Comparison of ENCODE assay signal across 1 cellular context in the genomic region with DNA sequence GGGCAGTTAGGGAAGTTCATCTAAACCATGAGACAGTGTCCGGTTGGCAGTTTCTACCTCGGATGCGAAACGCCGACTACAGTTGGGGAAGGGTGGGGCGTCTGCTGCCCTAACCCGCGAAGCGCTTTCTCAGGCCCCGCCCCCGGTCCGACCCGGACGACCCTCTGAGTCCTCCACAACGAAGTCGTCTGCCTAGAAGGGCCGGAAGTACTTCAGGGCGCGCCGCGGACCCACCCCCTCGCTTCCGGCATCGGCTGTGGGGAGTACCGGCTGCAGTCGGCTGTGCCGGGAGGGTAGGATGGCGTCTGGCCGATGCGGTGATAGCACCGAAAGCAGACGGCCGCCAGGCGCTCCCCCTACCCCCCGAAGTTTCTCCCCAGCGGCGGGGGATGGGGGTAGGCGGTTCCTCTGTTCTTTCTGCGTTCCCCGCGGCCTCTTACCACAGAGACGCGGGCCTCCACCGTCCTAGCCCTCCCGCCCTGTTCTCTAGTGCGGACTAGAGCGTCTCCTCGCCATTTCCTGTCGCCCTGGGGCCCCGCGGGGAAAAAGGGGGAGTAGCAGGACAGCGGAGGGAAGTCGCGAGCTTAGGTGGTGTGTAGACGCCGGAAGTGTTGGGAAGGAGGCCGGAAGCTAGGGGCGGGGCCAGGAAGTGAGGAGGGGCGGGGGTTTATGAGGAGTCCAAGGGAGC.
A peak's percentile ranks its signal among the peaks of the same experiment; 100 is the strongest.
TF ChIP-seq lines count a peak whose summit lies in the region.

A gene (plus strand): TSS at position 241 of the 688 bp plus-strand sequence. CDS start 719 bp downstream, outside the sequence.

TF ChIP-seq in K562, 482 proteins besides CTCF, POLR2A, EP300 and RAD21 (continued from another document and continues in another):
- TF ChIP-seq, protein P1, sequence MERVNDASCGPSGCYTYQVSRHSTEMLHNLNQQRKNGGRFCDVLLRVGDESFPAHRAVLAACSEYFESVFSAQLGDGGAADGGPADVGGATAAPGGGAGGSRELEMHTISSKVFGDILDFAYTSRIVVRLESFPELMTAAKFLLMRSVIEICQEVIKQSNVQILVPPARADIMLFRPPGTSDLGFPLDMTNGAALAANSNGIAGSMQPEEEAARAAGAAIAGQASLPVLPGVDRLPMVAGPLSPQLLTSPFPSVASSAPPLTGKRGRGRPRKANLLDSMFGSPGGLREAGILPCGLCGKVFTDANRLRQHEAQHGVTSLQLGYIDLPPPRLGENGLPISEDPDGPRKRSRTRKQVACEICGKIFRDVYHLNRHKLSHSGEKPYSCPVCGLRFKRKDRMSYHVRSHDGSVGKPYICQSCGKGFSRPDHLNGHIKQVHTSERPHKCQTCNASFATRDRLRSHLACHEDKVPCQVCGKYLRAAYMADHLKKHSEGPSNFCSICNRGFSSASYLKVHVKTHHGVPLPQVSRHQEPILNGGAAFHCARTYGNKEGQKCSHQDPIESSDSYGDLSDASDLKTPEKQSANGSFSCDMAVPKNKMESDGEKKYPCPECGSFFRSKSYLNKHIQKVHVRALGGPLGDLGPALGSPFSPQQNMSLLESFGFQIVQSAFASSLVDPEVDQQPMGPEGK (CRISPR knock-in tag; IDR thresholded peaks at IDR 0.05; ENCODE audit: borderline replicate concordance) = 0 out of 2 replicates have a peak, but pooled peaks have one; percentile 37
- TF ChIP-seq ARHGAP35 (IDR thresholded peaks at IDR 0.05; ENCODE audit: partially characterized antibody) (no peak), HDAC1 (IDR thresholded peaks at IDR 0.05) (peak in 1 of 2 experiments; percentile 66; a peak in 2 of 4 replicates), DIDO1 (tag; IDR thresholded peaks at IDR 0.05; ENCODE audit: low read depth) (peak; percentile 76; the same call in 1 of the 2 replicates), ZNF584 (CRISPR knock-in tag; IDR thresholded peaks at IDR 0.05; ENCODE audit: low read depth) (no peak), ZNF695 (CRISPR knock-in tag; IDR thresholded peaks at IDR 0.05) (no peak), JUN (IDR thresholded peaks at IDR 0.05; ENCODE audit: borderline replicate concordance, low read depth, low read length) (peak; percentile 24; the same call in 1 of the 2 replicates), JUN (CRISPR knock-in tag; IDR thresholded peaks at IDR 0.05; ENCODE audit: borderline replicate concordance) (peak; percentile 61; the same call in 1 of the 2 replicates), BRF1 (IDR thresholded peaks at IDR 0.05; ENCODE audit: borderline replicate concordance, extremely low read depth, insufficient read length) (no peak), SREBF2 (CRISPR knock-in tag; IDR thresholded peaks at IDR 0.05) (no peak), CREBBP (IDR thresholded peaks at IDR 0.05; ENCODE audit: low read depth, low read length) (no peak), MYNN (IDR thresholded peaks at IDR 0.05) (no peak), MYNN (CRISPR knock-in tag; IDR thresholded peaks at IDR 0.05) (no peak), MCM2 (IDR thresholded peaks at IDR 0.05; ENCODE audit: low read depth) (no peak), CBFA2T2 (conservative IDR thresholded peaks at IDR 0.05) (no peak), RBM39 (optimal IDR thresholded peaks at IDR 0.05; ENCODE audit: low read depth, low read length) (peak; percentile 67), SMARCE1 (IDR thresholded peaks at IDR 0.05) (no peak), HNRNPUL1 (IDR thresholded peaks at IDR 0.05; ENCODE audit: low read length) (no peak), SMAD2 (IDR thresholded peaks at IDR 0.05; ENCODE audit: low read depth, low read length) (no peak), TEAD2 (tag; IDR thresholded peaks at IDR 0.05) (no peak), FOXK1 (CRISPR knock-in tag; IDR thresholded peaks at IDR 0.05; ENCODE audit: borderline replicate concordance) (peak; percentile 90; the same call in 1 of the 2 replicates), XRCC5 (IDR thresholded peaks at IDR 0.05; ENCODE audit: low read depth, low read length) (peak; percentile 17; the same call in 1 of the 2 replicates), ZNF707 (CRISPR knock-in tag; conservative IDR thresholded peaks at IDR 0.05) (no peak), TBP (optimal IDR thresholded peaks at IDR 0.05; ENCODE audit: low read depth, low read length) (peak; percentile 88), PHB2 (IDR thresholded peaks at IDR 0.05; ENCODE audit: low read depth) (no peak), ZNF239 (CRISPR knock-in tag; IDR thresholded peaks at IDR 0.05) (no peak; the same call in 1 of the 2 replicates), SMC3 (conservative IDR thresholded peaks at IDR 0.05; ENCODE audit: insufficient read depth, low read depth, low read length) (no peak), GATA2 (CRISPR knock-in tag; IDR thresholded peaks at IDR 0.05) (no peak), ETV1 (tag; conservative IDR thresholded peaks at IDR 0.05; ENCODE audit: low read depth) (peak; percentile 97), TAF9B (IDR thresholded peaks at IDR 0.05; ENCODE audit: partially characterized antibody) (peak; percentile 94), ZNF778 (CRISPR knock-in tag; IDR thresholded peaks at IDR 0.05) (no peak), CBFB (CRISPR knock-in tag; IDR thresholded peaks at IDR 0.05) (no peak)
- TF ChIP-seq, protein P2, sequence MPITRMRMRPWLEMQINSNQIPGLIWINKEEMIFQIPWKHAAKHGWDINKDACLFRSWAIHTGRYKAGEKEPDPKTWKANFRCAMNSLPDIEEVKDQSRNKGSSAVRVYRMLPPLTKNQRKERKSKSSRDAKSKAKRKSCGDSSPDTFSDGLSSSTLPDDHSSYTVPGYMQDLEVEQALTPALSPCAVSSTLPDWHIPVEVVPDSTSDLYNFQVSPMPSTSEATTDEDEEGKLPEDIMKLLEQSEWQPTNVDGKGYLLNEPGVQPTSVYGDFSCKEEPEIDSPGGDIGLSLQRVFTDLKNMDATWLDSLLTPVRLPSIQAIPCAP (CRISPR knock-in tag; IDR thresholded peaks at IDR 0.05; ENCODE audit: borderline replicate concordance) = peak; percentile 37; the same call in 1 of the 2 replicates
- TF ChIP-seq, protein P3, sequence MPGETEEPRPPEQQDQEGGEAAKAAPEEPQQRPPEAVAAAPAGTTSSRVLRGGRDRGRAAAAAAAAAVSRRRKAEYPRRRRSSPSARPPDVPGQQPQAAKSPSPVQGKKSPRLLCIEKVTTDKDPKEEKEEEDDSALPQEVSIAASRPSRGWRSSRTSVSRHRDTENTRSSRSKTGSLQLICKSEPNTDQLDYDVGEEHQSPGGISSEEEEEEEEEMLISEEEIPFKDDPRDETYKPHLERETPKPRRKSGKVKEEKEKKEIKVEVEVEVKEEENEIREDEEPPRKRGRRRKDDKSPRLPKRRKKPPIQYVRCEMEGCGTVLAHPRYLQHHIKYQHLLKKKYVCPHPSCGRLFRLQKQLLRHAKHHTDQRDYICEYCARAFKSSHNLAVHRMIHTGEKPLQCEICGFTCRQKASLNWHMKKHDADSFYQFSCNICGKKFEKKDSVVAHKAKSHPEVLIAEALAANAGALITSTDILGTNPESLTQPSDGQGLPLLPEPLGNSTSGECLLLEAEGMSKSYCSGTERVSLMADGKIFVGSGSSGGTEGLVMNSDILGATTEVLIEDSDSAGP (CRISPR knock-in tag; IDR thresholded peaks at IDR 0.05) = no peak
- TF ChIP-seq, protein P4, sequence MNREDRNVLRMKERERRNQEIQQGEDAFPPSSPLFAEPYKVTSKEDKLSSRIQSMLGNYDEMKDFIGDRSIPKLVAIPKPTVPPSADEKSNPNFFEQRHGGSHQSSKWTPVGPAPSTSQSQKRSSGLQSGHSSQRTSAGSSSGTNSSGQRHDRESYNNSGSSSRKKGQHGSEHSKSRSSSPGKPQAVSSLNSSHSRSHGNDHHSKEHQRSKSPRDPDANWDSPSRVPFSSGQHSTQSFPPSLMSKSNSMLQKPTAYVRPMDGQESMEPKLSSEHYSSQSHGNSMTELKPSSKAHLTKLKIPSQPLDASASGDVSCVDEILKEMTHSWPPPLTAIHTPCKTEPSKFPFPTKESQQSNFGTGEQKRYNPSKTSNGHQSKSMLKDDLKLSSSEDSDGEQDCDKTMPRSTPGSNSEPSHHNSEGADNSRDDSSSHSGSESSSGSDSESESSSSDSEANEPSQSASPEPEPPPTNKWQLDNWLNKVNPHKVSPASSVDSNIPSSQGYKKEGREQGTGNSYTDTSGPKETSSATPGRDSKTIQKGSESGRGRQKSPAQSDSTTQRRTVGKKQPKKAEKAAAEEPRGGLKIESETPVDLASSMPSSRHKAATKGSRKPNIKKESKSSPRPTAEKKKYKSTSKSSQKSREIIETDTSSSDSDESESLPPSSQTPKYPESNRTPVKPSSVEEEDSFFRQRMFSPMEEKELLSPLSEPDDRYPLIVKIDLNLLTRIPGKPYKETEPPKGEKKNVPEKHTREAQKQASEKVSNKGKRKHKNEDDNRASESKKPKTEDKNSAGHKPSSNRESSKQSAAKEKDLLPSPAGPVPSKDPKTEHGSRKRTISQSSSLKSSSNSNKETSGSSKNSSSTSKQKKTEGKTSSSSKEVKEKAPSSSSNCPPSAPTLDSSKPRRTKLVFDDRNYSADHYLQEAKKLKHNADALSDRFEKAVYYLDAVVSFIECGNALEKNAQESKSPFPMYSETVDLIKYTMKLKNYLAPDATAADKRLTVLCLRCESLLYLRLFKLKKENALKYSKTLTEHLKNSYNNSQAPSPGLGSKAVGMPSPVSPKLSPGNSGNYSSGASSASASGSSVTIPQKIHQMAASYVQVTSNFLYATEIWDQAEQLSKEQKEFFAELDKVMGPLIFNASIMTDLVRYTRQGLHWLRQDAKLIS (CRISPR knock-in tag; IDR thresholded peaks at IDR 0.05) = peak; percentile 78; the same call in 1 of the 2 replicates
- TF ChIP-seq, protein P5, sequence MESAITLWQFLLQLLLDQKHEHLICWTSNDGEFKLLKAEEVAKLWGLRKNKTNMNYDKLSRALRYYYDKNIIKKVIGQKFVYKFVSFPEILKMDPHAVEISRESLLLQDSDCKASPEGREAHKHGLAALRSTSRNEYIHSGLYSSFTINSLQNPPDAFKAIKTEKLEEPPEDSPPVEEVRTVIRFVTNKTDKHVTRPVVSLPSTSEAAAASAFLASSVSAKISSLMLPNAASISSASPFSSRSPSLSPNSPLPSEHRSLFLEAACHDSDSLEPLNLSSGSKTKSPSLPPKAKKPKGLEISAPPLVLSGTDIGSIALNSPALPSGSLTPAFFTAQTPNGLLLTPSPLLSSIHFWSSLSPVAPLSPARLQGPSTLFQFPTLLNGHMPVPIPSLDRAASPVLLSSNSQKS (CRISPR knock-in tag; IDR thresholded peaks at IDR 0.05) = no peak
- TF ChIP-seq, protein P6, sequence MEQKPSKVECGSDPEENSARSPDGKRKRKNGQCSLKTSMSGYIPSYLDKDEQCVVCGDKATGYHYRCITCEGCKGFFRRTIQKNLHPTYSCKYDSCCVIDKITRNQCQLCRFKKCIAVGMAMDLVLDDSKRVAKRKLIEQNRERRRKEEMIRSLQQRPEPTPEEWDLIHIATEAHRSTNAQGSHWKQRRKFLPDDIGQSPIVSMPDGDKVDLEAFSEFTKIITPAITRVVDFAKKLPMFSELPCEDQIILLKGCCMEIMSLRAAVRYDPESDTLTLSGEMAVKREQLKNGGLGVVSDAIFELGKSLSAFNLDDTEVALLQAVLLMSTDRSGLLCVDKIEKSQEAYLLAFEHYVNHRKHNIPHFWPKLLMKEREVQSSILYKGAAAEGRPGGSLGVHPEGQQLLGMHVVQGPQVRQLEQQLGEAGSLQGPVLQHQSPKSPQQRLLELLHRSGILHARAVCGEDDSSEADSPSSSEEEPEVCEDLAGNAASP (IDR thresholded peaks at IDR 0.05) = no peak
- TF ChIP-seq, protein P7, sequence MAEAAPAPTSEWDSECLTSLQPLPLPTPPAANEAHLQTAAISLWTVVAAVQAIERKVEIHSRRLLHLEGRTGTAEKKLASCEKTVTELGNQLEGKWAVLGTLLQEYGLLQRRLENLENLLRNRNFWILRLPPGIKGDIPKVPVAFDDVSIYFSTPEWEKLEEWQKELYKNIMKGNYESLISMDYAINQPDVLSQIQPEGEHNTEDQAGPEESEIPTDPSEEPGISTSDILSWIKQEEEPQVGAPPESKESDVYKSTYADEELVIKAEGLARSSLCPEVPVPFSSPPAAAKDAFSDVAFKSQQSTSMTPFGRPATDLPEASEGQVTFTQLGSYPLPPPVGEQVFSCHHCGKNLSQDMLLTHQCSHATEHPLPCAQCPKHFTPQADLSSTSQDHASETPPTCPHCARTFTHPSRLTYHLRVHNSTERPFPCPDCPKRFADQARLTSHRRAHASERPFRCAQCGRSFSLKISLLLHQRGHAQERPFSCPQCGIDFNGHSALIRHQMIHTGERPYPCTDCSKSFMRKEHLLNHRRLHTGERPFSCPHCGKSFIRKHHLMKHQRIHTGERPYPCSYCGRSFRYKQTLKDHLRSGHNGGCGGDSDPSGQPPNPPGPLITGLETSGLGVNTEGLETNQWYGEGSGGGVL (CRISPR knock-in tag; IDR thresholded peaks at IDR 0.05) = no peak
- TF ChIP-seq, protein P8, sequence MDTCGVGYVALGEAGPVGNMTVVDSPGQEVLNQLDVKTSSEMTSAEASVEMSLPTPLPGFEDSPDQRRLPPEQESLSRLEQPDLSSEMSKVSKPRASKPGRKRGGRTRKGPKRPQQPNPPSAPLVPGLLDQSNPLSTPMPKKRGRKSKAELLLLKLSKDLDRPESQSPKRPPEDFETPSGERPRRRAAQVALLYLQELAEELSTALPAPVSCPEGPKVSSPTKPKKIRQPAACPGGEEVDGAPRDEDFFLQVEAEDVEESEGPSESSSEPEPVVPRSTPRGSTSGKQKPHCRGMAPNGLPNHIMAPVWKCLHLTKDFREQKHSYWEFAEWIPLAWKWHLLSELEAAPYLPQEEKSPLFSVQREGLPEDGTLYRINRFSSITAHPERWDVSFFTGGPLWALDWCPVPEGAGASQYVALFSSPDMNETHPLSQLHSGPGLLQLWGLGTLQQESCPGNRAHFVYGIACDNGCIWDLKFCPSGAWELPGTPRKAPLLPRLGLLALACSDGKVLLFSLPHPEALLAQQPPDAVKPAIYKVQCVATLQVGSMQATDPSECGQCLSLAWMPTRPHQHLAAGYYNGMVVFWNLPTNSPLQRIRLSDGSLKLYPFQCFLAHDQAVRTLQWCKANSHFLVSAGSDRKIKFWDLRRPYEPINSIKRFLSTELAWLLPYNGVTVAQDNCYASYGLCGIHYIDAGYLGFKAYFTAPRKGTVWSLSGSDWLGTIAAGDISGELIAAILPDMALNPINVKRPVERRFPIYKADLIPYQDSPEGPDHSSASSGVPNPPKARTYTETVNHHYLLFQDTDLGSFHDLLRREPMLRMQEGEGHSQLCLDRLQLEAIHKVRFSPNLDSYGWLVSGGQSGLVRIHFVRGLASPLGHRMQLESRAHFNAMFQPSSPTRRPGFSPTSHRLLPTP (IDR thresholded peaks at IDR 0.05; ENCODE audit: borderline replicate concordance, extremely low read depth, insufficient read length) = no peak
- TF ChIP-seq, protein P9, sequence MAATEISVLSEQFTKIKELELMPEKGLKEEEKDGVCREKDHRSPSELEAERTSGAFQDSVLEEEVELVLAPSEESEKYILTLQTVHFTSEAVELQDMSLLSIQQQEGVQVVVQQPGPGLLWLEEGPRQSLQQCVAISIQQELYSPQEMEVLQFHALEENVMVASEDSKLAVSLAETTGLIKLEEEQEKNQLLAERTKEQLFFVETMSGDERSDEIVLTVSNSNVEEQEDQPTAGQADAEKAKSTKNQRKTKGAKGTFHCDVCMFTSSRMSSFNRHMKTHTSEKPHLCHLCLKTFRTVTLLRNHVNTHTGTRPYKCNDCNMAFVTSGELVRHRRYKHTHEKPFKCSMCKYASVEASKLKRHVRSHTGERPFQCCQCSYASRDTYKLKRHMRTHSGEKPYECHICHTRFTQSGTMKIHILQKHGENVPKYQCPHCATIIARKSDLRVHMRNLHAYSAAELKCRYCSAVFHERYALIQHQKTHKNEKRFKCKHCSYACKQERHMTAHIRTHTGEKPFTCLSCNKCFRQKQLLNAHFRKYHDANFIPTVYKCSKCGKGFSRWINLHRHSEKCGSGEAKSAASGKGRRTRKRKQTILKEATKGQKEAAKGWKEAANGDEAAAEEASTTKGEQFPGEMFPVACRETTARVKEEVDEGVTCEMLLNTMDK (IDR thresholded peaks at IDR 0.05; ENCODE audit: borderline replicate concordance, insufficient read depth, low read depth, low read length, poor library complexity, severe bottlenecking) = no peak
- TF ChIP-seq, protein P10, sequence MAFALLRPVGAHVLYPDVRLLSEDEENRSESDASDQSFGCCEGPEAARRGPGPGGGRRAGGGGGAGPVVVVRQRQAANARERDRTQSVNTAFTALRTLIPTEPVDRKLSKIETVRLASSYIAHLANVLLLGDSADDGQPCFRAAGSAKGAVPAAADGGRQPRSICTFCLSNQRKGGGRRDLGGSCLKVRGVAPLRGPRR (CRISPR knock-in tag; IDR thresholded peaks at IDR 0.05) = no peak
